14 cellular contexts compared by ENCODE assay signal in genomic region chr2:81523344-81523743, GRCh38.
DNase-seq lines count a peak whose midpoint lies in the region; ATAC-seq, FAIRE-seq and TF ChIP-seq lines count a peak whose summit lies in the region.
"Had no signal": no experiment of that assay in that cellular context is flagged by ENCODE, and none has a peak within 500 bp of the region (broad histone marks: within the 10 kb centered on the region; RNA-seq: fewer than 3 reads in every experiment).

No MANE protein-coding gene starts in this region.

- no peak overlapping the region for H3K4me2 ChIP-seq in GM23338
- H3K4me2 ChIP-seq: BLaER1 had no signal

- H3K4me1 Mint-ChIP-seq in GM23338 = no peaks in the 10 kb centered on the region
- H3K4me1 Mint-ChIP-seq: CD8-positive, alpha-beta memory T cell; IgD-negative memory B cell had no signal

- H3K36me3 ChIP-seq in GM23338 (ENCODE audit: insufficient read depth) = no peaks in the 10 kb centered on the region
- H3K36me3 ChIP-seq: BLaER1 had no signal

- H3K4me3 ChIP-seq in GM23338 = no peak overlapping the region
- H3K4me3 ChIP-seq: BLaER1, GM12878 had no signal

- no peaks in the 10 kb centered on the region for H3F3A ChIP-seq in GM23338 (replicated peaks; ENCODE audit: low read depth)

- no peak overlapping the region for H2AFZ ChIP-seq in GM23338

- no peaks in the 10 kb centered on the region for H3K27me3 ChIP-seq in GM23338 (ENCODE audit: insufficient read depth)
- H3K27me3 ChIP-seq: BLaER1 had no signal

- peak; percentile 64 for ATAC-seq in GM23338
- ATAC-seq in GM19397 (IDR thresholded peaks at IDR 0.05; ENCODE audit: unreplicated experiment) = no peak
- no peak for ATAC-seq in GM21360 (IDR thresholded peaks at IDR 0.05; ENCODE audit: unreplicated experiment)
- ATAC-seq: GM12878 had no signal

- peak; percentile 45 to 68; a peak in 3 of 4 replicates for TF ChIP-seq CTCF in GM23338 (conservative IDR thresholded peaks at IDR 0.05; ENCODE audit: low read depth in 2 of 2)

- H3K36me3 Mint-ChIP-seq in GM23338 (ENCODE audit: low read depth) = no peaks in the 10 kb centered on the region
- H3K36me3 Mint-ChIP-seq: IgD-negative memory B cell had no signal

- H3K27me3 Mint-ChIP-seq in GM23338 (ENCODE audit: insufficient read depth, low read depth, poor library complexity) = peaks cover 4% of the 10 kb centered on the region
- H3K27me3 Mint-ChIP-seq: CD8-positive, alpha-beta memory T cell; IgD-negative memory B cell had no signal

- no peaks in the 10 kb centered on the region for H3K9me2 ChIP-seq in GM23338 (ENCODE audit: insufficient read depth)

- no peaks in the 10 kb centered on the region; the same call in 2 of the 3 replicates for H3K9me3 Mint-ChIP-seq in GM23338

- peak; percentile 55 for FAIRE-seq in urothelium cell line (lab: Jason Lieb, UNC)
- FAIRE-seq: GM12878 had no signal

- H3K79me2 ChIP-seq in GM23338 (replicated peaks; ENCODE audit: insufficient read depth) = no peaks in the 10 kb centered on the region

- in situ Hi-C loops in SK-MEL-5 (cut with HindIII; ENCODE audit: low pct_unique_long_range_greater_than_20kb, low sequenced_read_pairs) = no loop called here

- no peak overlapping the region for H3K27ac Mint-ChIP-seq in GM23338
- H3K27ac Mint-ChIP-seq: CD8-positive, alpha-beta memory T cell; IgD-negative memory B cell had no signal

- no peaks in the 10 kb centered on the region for H4K20me1 ChIP-seq in GM23338 (replicated peaks; ENCODE audit: insufficient read depth)
- H4K20me1 ChIP-seq: BLaER1 had no signal

- H3K4me3 Mint-ChIP-seq in GM23338 = no peak overlapping the region
- H3K4me3 Mint-ChIP-seq: CD8-positive, alpha-beta memory T cell; IgD-negative memory B cell had no signal

- H3K27ac ChIP-seq in GM23338 (ENCODE audit: low read depth) = no peak overlapping the region
- H3K27ac ChIP-seq: BLaER1 had no signal

- H3K4me1 ChIP-seq in GM23338 (ENCODE audit: insufficient read depth) = no peaks in the 10 kb centered on the region
- H3K4me1 ChIP-seq: BLaER1 had no signal

- DNase-seq in GM23338 (ENCODE audit: low spot score) (peak; percentile 36), SK-MEL-5 (ENCODE audit: low read depth, low spot score) (peak; percentile 14), iPS DF 19.7 (ENCODE audit: low read depth, low spot score) (peak; percentile 9), urothelium cell line (ENCODE audit: low spot score) (no peak)
- no peak for DNase-seq in stimulated activated CD4-positive, alpha-beta T cell treated with anti-CD3 and anti-CD28 coated beads, Interleukin-4, amount 100 ng/mL, for 1 hour
- DNase-seq: 8988T; AML-193; CD8-positive, alpha-beta memory T cell; KG1 had no signal

TF ChIP-seq in GM23338, 12 proteins besides CTCF, POLR2A, EP300 and RAD21:
- no peak for TF ChIP-seq ETS1 (IDR thresholded peaks at IDR 0.05)
- no peak for TF ChIP-seq CREB1 (CRISPR knock-in tag; IDR thresholded peaks at IDR 0.05; ENCODE audit: low read depth)
- no peak for TF ChIP-seq ZNF114 (CRISPR knock-in tag; IDR thresholded peaks at IDR 0.05)
- no peak for TF ChIP-seq STAT1 (IDR thresholded peaks at IDR 0.05; ENCODE audit: unreplicated experiment)
- TF ChIP-seq EZH2 (IDR thresholded peaks at IDR 0.05; ENCODE audit: low read depth, unreplicated experiment) = no peak
- no peak for TF ChIP-seq JUNB (IDR thresholded peaks at IDR 0.05; ENCODE audit: unreplicated experiment)
- TF ChIP-seq POLR2AphosphoS5 (IDR thresholded peaks at IDR 0.05; ENCODE audit: low read depth) = no peak
- TF ChIP-seq REST (IDR thresholded peaks at IDR 0.05; ENCODE audit: unreplicated experiment) = no peak
- TF ChIP-seq NANOG (IDR thresholded peaks at IDR 0.05; ENCODE audit: borderline replicate concordance) = no peak

Comparison
In these comparisons a context has a peak if more than half of its experiments do, and no peak if none do; other contexts are left out.
1. DNase-seq: peak in GM23338 (single experiment), SK-MEL-5 (single experiment) and iPS DF 19.7 (single experiment); none in urothelium cell line (single experiment) and stimulated activated CD4-positive, alpha-beta T cell treated with anti-CD3 and anti-CD28 coated beads, Interleukin-4, amount 100 ng/mL, for 1 hour (single experiment).